Comparison of ENCODE assay signal across 14 cellular contexts in the genomic region with DNA sequence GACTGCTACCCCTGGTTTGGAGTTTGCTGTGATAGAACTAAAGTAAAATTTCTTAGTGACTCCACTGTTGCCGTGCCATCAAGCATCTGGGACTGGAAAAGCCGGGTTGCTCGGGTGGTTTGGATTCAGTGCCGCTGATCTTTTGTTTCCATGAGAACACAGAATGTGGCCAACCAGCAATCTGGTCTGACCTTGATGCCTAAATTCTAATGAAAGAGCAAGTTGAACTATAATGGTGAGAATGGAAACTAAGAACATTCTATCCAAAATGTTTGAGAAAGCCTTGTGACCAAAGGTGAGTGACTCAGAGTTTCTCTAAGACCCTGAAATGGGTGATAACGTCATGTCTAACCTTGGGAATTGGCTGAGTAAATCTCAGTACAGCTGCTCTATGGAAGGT. TPM values are rescaled to one million over a fixed set of nuclear protein-coding genes. Genes with fewer than 3 reads are reported as not detected.
"Had no signal": no experiment of that assay in that cellular context is flagged by ENCODE, and none has a peak within 500 bp of the region (broad histone marks: within the 10 kb centered on the region; RNA-seq: fewer than 3 reads in every experiment).

No MANE protein-coding gene starts in this region.

- H3K4me2 ChIP-seq: hepatocyte had no signal

- H3K9me3 Mint-ChIP-seq: neural crest cell; stimulated activated naive B cell treated with anti-CD40 and anti-IgM and Interleukin-4, amounts not matched to agents 10 μg/mL and 1 μg/mL and 100 μg/mL, for 72 hours; T-helper 2 cell treated with Interferon-gamma antibody and Interleukin-4, amounts not matched to agents 5 μg/mL and 100 μg/mL, for 36 hours had no signal

- H3K4me3 Mint-ChIP-seq: neural crest cell; stimulated activated naive B cell treated with anti-CD40 and anti-IgM and Interleukin-4, amounts not matched to agents 10 μg/mL and 1 μg/mL and 100 μg/mL, for 72 hours; T-helper 2 cell treated with Interferon-gamma antibody and Interleukin-4, amounts not matched to agents 5 μg/mL and 100 μg/mL, for 36 hours had no signal

- H2AFZ ChIP-seq: hepatocyte had no signal

- H3K4me3 ChIP-seq: hepatocyte, SJCRH30, transverse colon had no signal

- H3K4me1 ChIP-seq: SJCRH30, transverse colon had no signal

- H3K36me3 ChIP-seq: SJCRH30, transverse colon had no signal

- H3K4me1 Mint-ChIP-seq: neural crest cell had no signal

- H3K9me3 ChIP-seq: SJCRH30, transverse colon had no signal

- H3K79me2 ChIP-seq: hepatocyte had no signal

- ATAC-seq: left lobe of liver had no signal

- H3K27ac ChIP-seq: hepatocyte, SJCRH30, transverse colon had no signal

- H3K27ac Mint-ChIP-seq: stimulated activated naive B cell treated with anti-CD40 and anti-IgM and Interleukin-4, amounts not matched to agents 10 μg/mL and 1 μg/mL and 100 μg/mL, for 72 hours; T-helper 2 cell treated with Interferon-gamma antibody and Interleukin-4, amounts not matched to agents 5 μg/mL and 100 μg/mL, for 36 hours had no signal

- H3K27me3 ChIP-seq: hepatocyte, SJCRH30, transverse colon had no signal

- DNase-seq: activated CD4-positive, CD25-positive, alpha-beta regulatory T cell treated with anti-CD3 and anti-CD28 coated beads, Interleukin-2, amount 50 U/mL, for 72 hours; activated naive CD4-positive, alpha-beta T cell; midbrain; retina; SJCRH30; stimulated activated naive B cell treated with anti-CD40 and anti-IgM and Interleukin-4, amounts not matched to agents 10 μg/mL and 1 μg/mL and 100 μg/mL, for 72 hours; transverse colon had no signal

- H3K36me3 Mint-ChIP-seq: stimulated activated naive B cell treated with anti-CD40 and anti-IgM and Interleukin-4, amounts not matched to agents 10 μg/mL and 1 μg/mL and 100 μg/mL, for 72 hours had no signal

RNA-seq across cellular contexts. Expression of gene PI16, which starts 9.9 kb away (rescaled TPM):
- total RNA-seq: hepatocyte, left lobe of liver, lung microvascular endothelial cell, myocyte, neural crest cell, SJCRH30 had no signal
- polyA plus RNA-seq: hepatocyte, keratinocyte had no signal
